1 cellular context compared by ENCODE assay signal in the genomic region with DNA sequence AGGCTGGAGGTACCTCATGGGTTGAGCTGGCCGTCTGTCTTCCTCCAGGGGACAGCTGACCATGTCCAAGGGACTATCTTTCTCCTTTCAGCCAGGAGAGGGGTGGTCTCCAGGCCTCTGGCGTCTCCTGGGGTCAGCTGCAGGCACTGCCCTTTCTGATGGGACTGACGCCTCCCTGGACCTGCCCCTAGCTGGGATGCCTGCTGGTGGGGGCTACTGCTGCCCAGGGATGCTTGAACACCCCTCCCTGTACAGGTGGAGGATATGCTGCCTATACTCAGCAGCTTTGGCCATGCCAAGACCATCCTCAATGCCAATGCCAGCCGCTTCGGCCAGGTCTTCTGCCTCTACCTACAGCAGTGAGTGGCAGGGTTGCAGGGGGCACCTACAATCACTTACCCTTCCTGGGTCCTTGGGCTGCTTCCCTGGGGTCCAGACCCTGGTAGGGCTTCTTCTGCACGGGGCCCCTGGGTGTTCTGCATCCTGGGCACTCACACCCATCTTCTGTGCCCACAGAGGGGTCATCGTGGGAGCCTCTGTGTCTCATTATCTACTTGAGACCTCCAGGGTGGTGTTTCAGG.
TF ChIP-seq lines count a peak whose summit lies in the region.

No MANE protein-coding gene starts in this region.

TF ChIP-seq in HCT116, 20 proteins besides CTCF, POLR2A, EP300 and RAD21 (continued from another document):
- TF ChIP-seq, protein P1, sequence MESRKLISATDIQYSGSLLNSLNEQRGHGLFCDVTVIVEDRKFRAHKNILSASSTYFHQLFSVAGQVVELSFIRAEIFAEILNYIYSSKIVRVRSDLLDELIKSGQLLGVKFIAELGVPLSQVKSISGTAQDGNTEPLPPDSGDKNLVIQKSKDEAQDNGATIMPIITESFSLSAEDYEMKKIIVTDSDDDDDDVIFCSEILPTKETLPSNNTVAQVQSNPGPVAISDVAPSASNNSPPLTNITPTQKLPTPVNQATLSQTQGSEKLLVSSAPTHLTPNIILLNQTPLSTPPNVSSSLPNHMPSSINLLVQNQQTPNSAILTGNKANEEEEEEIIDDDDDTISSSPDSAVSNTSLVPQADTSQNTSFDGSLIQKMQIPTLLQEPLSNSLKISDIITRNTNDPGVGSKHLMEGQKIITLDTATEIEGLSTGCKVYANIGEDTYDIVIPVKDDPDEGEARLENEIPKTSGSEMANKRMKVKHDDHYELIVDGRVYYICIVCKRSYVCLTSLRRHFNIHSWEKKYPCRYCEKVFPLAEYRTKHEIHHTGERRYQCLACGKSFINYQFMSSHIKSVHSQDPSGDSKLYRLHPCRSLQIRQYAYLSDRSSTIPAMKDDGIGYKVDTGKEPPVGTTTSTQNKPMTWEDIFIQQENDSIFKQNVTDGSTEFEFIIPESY (IDR thresholded peaks at IDR 0.05; ENCODE audit: extremely low read depth, insufficient replicate concordance, low read length): no peak
- TF ChIP-seq JUND (IDR thresholded peaks at IDR 0.05) (no peak), CBX3 (IDR thresholded peaks at IDR 0.05; ENCODE audit: low read depth) (no peak), SRF (IDR thresholded peaks at IDR 0.05; ENCODE audit: low read depth) (no peak), EGR1 (IDR thresholded peaks at IDR 0.05; ENCODE audit: low read depth) (no peak), ZFX (IDR thresholded peaks at IDR 0.05) (no peak)
